Comparison of ENCODE assay signal across 15 cellular contexts in genomic region chr10:125407000-125407502, GRCh38.
DNase-seq lines count a peak whose midpoint lies in the region; FAIRE-seq and TF ChIP-seq lines count a peak whose summit lies in the region.
"Had no signal": no experiment of that assay in that cellular context is flagged by ENCODE, and none has a peak within 500 bp of the region (broad histone marks: within the 10 kb centered on the region; RNA-seq: fewer than 3 reads in every experiment).

No MANE protein-coding gene starts in this region.

- H3K36me3 ChIP-seq in small intestine (ENCODE audit: control insufficient read depth in 2 of 2, insufficient read depth in 2 of 2, low read length in 2 of 2) (no peaks in the 10 kb centered on the region), left ventricle myocardium inferior (no peaks in the 10 kb centered on the region)

- no peaks in the 10 kb centered on the region for H3K4me1 ChIP-seq in small intestine (ENCODE audit: control insufficient read depth in 2 of 2, insufficient read depth in 1 of 2, low read depth in 1 of 2, low read length in 1 of 2)
- no peaks in the 10 kb centered on the region for H3K4me1 ChIP-seq in left ventricle myocardium inferior

- no peak for FAIRE-seq in small intestine (lab: Jason Lieb, UNC)
- FAIRE-seq: endothelial cell of umbilical vein, H54 had no signal

- intact Hi-C loops in left ventricle myocardium inferior (cut with micrococcal nuclease): no loop called here

- DNase-seq in NCI-H1417 (lab: John Stamatoyannopoulos, UW): peak in 2 of 3 experiments; percentile 15 to 32
- DNase-seq in NCI-H1417 treated with DMSO at 0.1 percent for 48 hours (lab: John Stamatoyannopoulos, UW): no peak
- peak; percentile 40 for DNase-seq in NCI-H510A (lab: John Stamatoyannopoulos, UW)
- peak; percentile 39 for DNase-seq in fibroblast of gingiva (ENCODE audit: low read depth)
- peak; percentile 5 for DNase-seq in small intestine
- no peak for DNase-seq in left ventricle myocardium inferior
- DNase-seq in ACHN: no peak
- no peak for DNase-seq in middle frontal gyrus (ENCODE audit: extremely low spot score, low spot score)
- DNase-seq: activated CD4-positive, alpha-beta T cell treated with anti-CD3 and anti-CD28 coated beads for 48 hours; activated effector memory CD4-positive, alpha-beta T cell treated with Interleukin-2 at 50 U/mL for 16 hours; DND-41; NCI-H146; occipital lobe had no signal

- H3K4me3 ChIP-seq in small intestine (ENCODE audit: low read depth in 1 of 2, low read length in 2 of 2) (no peak overlapping the region), left ventricle myocardium inferior (no peak overlapping the region)

- whole genome bisulfite sequencing in small intestine, 3 donors: 19 to 72% (median 54%) methylated on average over 3 of the region's 3 CpGs

- H3K27me3 ChIP-seq in small intestine (ENCODE audit: control insufficient read depth in 2 of 2, insufficient read depth in 2 of 2, low read length in 2 of 2): peaks cover 0 to 3% of the 10 kb centered on the region in 2 donors
- peaks cover 54% of the 10 kb centered on the region for H3K27me3 ChIP-seq in left ventricle myocardium inferior (ENCODE audit: low read depth)

- no peak for TF ChIP-seq CTCF in left ventricle myocardium inferior (IDR thresholded peaks at IDR 0.05; ENCODE audit: borderline replicate concordance)

- in situ Hi-C loops in ACHN (cut with HindIII; ENCODE audit: low pct_ligation_motif_present, low pct_unique_long_range_greater_than_20kb, low sequenced_read_pairs): no loop called here

- no peak overlapping the region for H3K27ac ChIP-seq in small intestine (ENCODE audit: low read depth in 1 of 2, low read length in 1 of 2)
- H3K27ac ChIP-seq in left ventricle myocardium inferior (replicated peaks): no peak overlapping the region

- H3K9me3 ChIP-seq in small intestine (ENCODE audit: control insufficient read depth, low read depth) (no peaks in the 10 kb centered on the region), left ventricle myocardium inferior (replicated peaks) (peaks cover 36% of the 10 kb centered on the region)

Comparison
In these comparisons a context has a peak if more than half of its experiments do, and no peak if none do; other contexts are left out.
1. DNase-seq: peak in NCI-H1417 (2 of 3), NCI-H510A (single experiment), fibroblast of gingiva (single experiment) and small intestine (single experiment); none in NCI-H1417 treated with DMSO at 0.1 percent for 48 hours (single experiment), left ventricle myocardium inferior (single experiment), ACHN (single experiment) and middle frontal gyrus (single experiment).